ENCODE assay signal across 25 cellular contexts in the genomic region with DNA sequence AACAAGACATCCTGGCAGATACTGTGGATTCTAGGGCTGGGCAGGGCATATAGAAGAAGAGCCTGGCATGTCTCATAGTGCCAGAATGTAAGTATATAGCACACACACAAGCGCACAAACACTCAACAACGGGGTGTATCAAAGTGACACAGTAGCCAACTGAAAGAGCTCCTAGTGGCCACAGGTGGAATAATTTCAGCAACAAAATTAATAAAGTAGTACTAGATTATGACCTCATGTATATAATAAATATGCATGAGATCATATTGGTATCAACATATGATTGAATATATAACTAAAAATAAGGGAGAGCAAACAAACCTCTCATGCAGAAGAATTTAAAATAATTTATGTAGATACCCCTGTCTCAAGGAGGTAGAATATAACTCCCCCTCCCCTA.
DNase-seq lines count a peak whose midpoint lies in the region; ATAC-seq and TF ChIP-seq lines count a peak whose summit lies in the region.
"Had no signal": no experiment of that assay in that cellular context is flagged by ENCODE, and none has a peak within 500 bp of the region (broad histone marks: within the 10 kb centered on the region; RNA-seq: fewer than 3 reads in every experiment).

No MANE protein-coding gene starts in this region.

- H3K27me3 Mint-ChIP-seq in HFFc6 (ENCODE audit: insufficient read depth) (peaks cover 16% of the 10 kb centered on the region), WTC11 (ENCODE audit: low read depth) (no peaks in the 10 kb centered on the region; the same call in 1 of the 2 replicates), mesothelial cell of epicardium (ENCODE audit: low read depth) (peaks cover 7% of the 10 kb centered on the region)
- H3K27me3 Mint-ChIP-seq: T-helper 17 cell had no signal

- peak; percentile 51 for TF ChIP-seq CTCF in C4-2B (conservative IDR thresholded peaks at IDR 0.05)
- TF ChIP-seq CTCF in HFFc6 (IDR thresholded peaks at IDR 0.05), result peak; percentile 66
- 0 out of 2 replicates have a peak, but pooled peaks have one; percentile 15 for TF ChIP-seq CTCF in WTC11 (IDR thresholded peaks at IDR 0.05)
- TF ChIP-seq CTCF in mesothelial cell of epicardium (IDR thresholded peaks at IDR 0.05; ENCODE audit: unreplicated experiment), result peak; percentile 47
- TF ChIP-seq CTCF in mammary epithelial cell (conservative IDR thresholded peaks at IDR 0.05 in 1 of 2, IDR thresholded peaks at IDR 0.05 in 1 of 2; ENCODE audit: extremely low read depth in 1 of 2, insufficient read depth in 1 of 2, low read depth in 1 of 2, low read length in 2 of 2), result no peak

- no peaks in the 10 kb centered on the region for H3K27me3 ChIP-seq in mammary epithelial cell (ENCODE audit: insufficient read depth, low read length)
- H3K27me3 ChIP-seq: sigmoid colon, SJCRH30, suprapubic skin had no signal

- H3K9me3 Mint-ChIP-seq in HFFc6 (peaks cover 5% of the 10 kb centered on the region; the same call in 1 of the 2 replicates), WTC11 (peaks cover 34% of the 10 kb centered on the region), mesothelial cell of epicardium (peaks cover 23% of the 10 kb centered on the region)

- no peaks in the 10 kb centered on the region for H4K20me1 ChIP-seq in mammary epithelial cell (ENCODE audit: insufficient read depth, low read length)

- H2AFZ ChIP-seq in mammary epithelial cell (ENCODE audit: low read depth, low read length), result no peak overlapping the region
- H2AFZ ChIP-seq: parathyroid adenoma had no signal

- in situ Hi-C loops in mammary epithelial cell (cut with MboI; ENCODE audit: low sequenced_read_pairs in 2 of 2), result no loop called here

- H3K9me3 ChIP-seq in mammary epithelial cell (replicated peaks; ENCODE audit: insufficient read depth, low read length), result peaks cover 13% of the 10 kb centered on the region
- H3K9me3 ChIP-seq: sigmoid colon, SJCRH30, suprapubic skin had no signal

- intact Hi-C loops in mammary epithelial cell (cut with micrococcal nuclease), result no loop called here

- H3K4me1 ChIP-seq in mammary epithelial cell (ENCODE audit: insufficient read depth, low read length), result no peaks in the 10 kb centered on the region
- H3K4me1 ChIP-seq: parathyroid adenoma, SJCRH30 had no signal

- H3K4me2 ChIP-seq in mammary epithelial cell (ENCODE audit: insufficient read depth, low read depth, low read length), result no peak overlapping the region

- dilution Hi-C loops in mammary epithelial cell (cut with HindIII; ENCODE audit: low sequenced_read_pairs), result no loop called here

- no peak for ATAC-seq in WTC11
- ATAC-seq in GM21360 (IDR thresholded peaks at IDR 0.05; ENCODE audit: unreplicated experiment), result no peak
- ATAC-seq: CD8-positive, alpha-beta T cell; naive thymus-derived CD8-positive, alpha-beta T cell; T-helper 17 cell had no signal

- H3K36me3 ChIP-seq in mammary epithelial cell (ENCODE audit: insufficient read depth, low read length), result no peaks in the 10 kb centered on the region
- H3K36me3 ChIP-seq: sigmoid colon, SJCRH30, suprapubic skin, WERI-Rb-1 had no signal

- H3K27ac Mint-ChIP-seq in HFFc6 (no peak overlapping the region), WTC11 (no peak overlapping the region), mesothelial cell of epicardium (no peak overlapping the region)
- H3K27ac Mint-ChIP-seq: CD8-positive, alpha-beta T cell; naive thymus-derived CD8-positive, alpha-beta T cell; T-helper 17 cell had no signal

- H3K36me3 Mint-ChIP-seq in HFFc6 (ENCODE audit: low read depth), result peaks cover 5% of the 10 kb centered on the region
- peaks cover 5% of the 10 kb centered on the region for H3K36me3 Mint-ChIP-seq in WTC11
- no peaks in the 10 kb centered on the region for H3K36me3 Mint-ChIP-seq in mesothelial cell of epicardium
- H3K36me3 Mint-ChIP-seq: CD8-positive, alpha-beta T cell had no signal

- H3K4me3 ChIP-seq in mammary epithelial cell (replicated peaks in 1 of 3; ENCODE audit: insufficient read depth in 1 of 3, low read depth in 2 of 3, low read length in 3 of 3), result no peak overlapping the region
- H3K4me3 ChIP-seq: dorsolateral prefrontal cortex, sigmoid colon, SJCRH30, suprapubic skin had no signal

- H3K4me3 Mint-ChIP-seq in HFFc6, result no peak overlapping the region
- H3K4me3 Mint-ChIP-seq in WTC11, result no peak overlapping the region
- H3K4me3 Mint-ChIP-seq in mesothelial cell of epicardium, result no peak overlapping the region
- H3K4me3 Mint-ChIP-seq: CD8-positive, alpha-beta T cell; naive thymus-derived CD8-positive, alpha-beta T cell; T-helper 17 cell had no signal

- peaks cover 5% of the 10 kb centered on the region for H3K4me1 Mint-ChIP-seq in HFFc6 (ENCODE audit: low read depth)
- H3K4me1 Mint-ChIP-seq in WTC11, result no peaks in the 10 kb centered on the region
- H3K4me1 Mint-ChIP-seq in mesothelial cell of epicardium, result no peaks in the 10 kb centered on the region
- H3K4me1 Mint-ChIP-seq: naive thymus-derived CD8-positive, alpha-beta T cell; T-helper 17 cell had no signal

- H3K79me2 ChIP-seq in mammary epithelial cell (ENCODE audit: insufficient read depth, low read length), result no peaks in the 10 kb centered on the region
- H3K79me2 ChIP-seq: parathyroid adenoma had no signal

- H3K9ac ChIP-seq in mammary epithelial cell (ENCODE audit: insufficient read depth, low read length), result no peak overlapping the region
- H3K9ac ChIP-seq: parathyroid adenoma had no signal

- POLR2A ChIA-PET in WTC11 (lab: Charles Lee), result no interaction called here

- DNase-seq in HFFc6, result no peak
- no peak for DNase-seq in WTC11 (ENCODE audit: low spot score)
- DNase-seq in mesothelial cell of epicardium (ENCODE audit: low spot score in 2 of 2, unreplicated experiment in 2 of 2), result no peak
- no peak for DNase-seq in SKM-1 (lab: John Stamatoyannopoulos, UW; ENCODE audit: unreplicated experiment)
- DNase-seq in mammary epithelial cell, result no peak
- DNase-seq in ureter (ENCODE audit: low spot score), result no peak
- DNase-seq: activated CD4-positive, alpha-beta T cell treated with anti-CD3 and anti-CD28 coated beads, Interleukin-2, amount 50 U/mL, for 4 hours; activated naive CD4-positive, alpha-beta T cell; amniotic stem cell; caudate nucleus; CD8-positive, alpha-beta T cell; dorsolateral prefrontal cortex; erythroblast; mesenchymal stem cell; naive thymus-derived CD8-positive, alpha-beta T cell; NCI-H1436 treated with DMSO at 0.1 percent for 48 hours; NCI-H748 treated with DMSO at 0.1 percent for 48 hours; sigmoid colon; SJCRH30; T-helper 17 cell; WERI-Rb-1 had no signal

- 55% methylated on average over 2 of the region's 2 CpGs for WGBS in mammary epithelial cell (ENCODE audit: low coverage, missing lambda C conversion rate)

- no TSS peak for BruUV-seq in mammary epithelial cell (replicated peaks; lab: Mats Ljungman, UMichigan)

- no peak overlapping the region for H3K27ac ChIP-seq in C4-2B
- H3K27ac ChIP-seq in mammary epithelial cell (ENCODE audit: insufficient read depth, low read depth, low read length), result no peak overlapping the region
- H3K27ac ChIP-seq: dorsolateral prefrontal cortex, parathyroid adenoma, sigmoid colon, SJCRH30, suprapubic skin, WERI-Rb-1 had no signal

- CTCF ChIA-PET in WTC11 (lab: Charles Lee) (interaction anchor here (0.6 to 1.4 kb wide), 8 partner anchors 8 to 603 kb away, joined by 3 to 5 read pairs (median 4); no protein-coding TSS in a partner anchor), mammary epithelial cell (lab: Charles Lee; ENCODE audit: low non-redundant PET) (no interaction called here)

TF ChIP-seq in WTC11, 78 proteins besides CTCF, POLR2A, EP300 and RAD21 (continues in another document):
- TF ChIP-seq ZBTB21 (CRISPR knock-in tag; IDR thresholded peaks at IDR 0.05; ENCODE audit: borderline replicate concordance), result no peak
- TF ChIP-seq, protein P1, sequence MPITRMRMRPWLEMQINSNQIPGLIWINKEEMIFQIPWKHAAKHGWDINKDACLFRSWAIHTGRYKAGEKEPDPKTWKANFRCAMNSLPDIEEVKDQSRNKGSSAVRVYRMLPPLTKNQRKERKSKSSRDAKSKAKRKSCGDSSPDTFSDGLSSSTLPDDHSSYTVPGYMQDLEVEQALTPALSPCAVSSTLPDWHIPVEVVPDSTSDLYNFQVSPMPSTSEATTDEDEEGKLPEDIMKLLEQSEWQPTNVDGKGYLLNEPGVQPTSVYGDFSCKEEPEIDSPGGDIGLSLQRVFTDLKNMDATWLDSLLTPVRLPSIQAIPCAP (CRISPR knock-in tag; IDR thresholded peaks at IDR 0.05), result no peak
- TF ChIP-seq, protein P2, sequence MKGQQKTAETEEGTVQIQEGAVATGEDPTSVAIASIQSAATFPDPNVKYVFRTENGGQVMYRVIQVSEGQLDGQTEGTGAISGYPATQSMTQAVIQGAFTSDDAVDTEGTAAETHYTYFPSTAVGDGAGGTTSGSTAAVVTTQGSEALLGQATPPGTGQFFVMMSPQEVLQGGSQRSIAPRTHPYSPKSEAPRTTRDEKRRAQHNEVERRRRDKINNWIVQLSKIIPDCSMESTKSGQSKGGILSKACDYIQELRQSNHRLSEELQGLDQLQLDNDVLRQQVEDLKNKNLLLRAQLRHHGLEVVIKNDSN (CRISPR knock-in tag; IDR thresholded peaks at IDR 0.05), result no peak
- TF ChIP-seq, protein P3, sequence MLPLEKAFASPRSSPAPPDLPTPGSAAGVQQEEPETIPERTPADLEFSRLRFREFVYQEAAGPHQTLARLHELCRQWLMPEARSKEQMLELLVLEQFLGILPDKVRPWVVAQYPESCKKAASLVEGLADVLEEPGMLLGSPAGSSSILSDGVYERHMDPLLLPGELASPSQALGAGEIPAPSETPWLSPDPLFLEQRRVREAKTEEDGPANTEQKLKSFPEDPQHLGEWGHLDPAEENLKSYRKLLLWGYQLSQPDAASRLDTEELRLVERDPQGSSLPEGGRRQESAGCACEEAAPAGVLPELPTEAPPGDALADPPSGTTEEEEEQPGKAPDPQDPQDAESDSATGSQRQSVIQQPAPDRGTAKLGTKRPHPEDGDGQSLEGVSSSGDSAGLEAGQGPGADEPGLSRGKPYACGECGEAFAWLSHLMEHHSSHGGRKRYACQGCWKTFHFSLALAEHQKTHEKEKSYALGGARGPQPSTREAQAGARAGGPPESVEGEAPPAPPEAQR (CRISPR knock-in tag; IDR thresholded peaks at IDR 0.05), result no peak
- TF ChIP-seq JUN (CRISPR knock-in tag; IDR thresholded peaks at IDR 0.05), result no peak
- TF ChIP-seq, protein P4, sequence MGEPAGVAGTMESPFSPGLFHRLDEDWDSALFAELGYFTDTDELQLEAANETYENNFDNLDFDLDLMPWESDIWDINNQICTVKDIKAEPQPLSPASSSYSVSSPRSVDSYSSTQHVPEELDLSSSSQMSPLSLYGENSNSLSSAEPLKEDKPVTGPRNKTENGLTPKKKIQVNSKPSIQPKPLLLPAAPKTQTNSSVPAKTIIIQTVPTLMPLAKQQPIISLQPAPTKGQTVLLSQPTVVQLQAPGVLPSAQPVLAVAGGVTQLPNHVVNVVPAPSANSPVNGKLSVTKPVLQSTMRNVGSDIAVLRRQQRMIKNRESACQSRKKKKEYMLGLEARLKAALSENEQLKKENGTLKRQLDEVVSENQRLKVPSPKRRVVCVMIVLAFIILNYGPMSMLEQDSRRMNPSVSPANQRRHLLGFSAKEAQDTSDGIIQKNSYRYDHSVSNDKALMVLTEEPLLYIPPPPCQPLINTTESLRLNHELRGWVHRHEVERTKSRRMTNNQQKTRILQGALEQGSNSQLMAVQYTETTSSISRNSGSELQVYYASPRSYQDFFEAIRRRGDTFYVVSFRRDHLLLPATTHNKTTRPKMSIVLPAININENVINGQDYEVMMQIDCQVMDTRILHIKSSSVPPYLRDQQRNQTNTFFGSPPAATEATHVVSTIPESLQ (CRISPR knock-in tag; IDR thresholded peaks at IDR 0.05), result no peak

Comparison
In these comparisons a context has a peak if more than half of its experiments do, and no peak if none do; other contexts are left out.
1. CTCF ChIP-seq: peak in C4-2B (single experiment), HFFc6 (single experiment), WTC11 (single experiment) and mesothelial cell of epicardium (single experiment); none in mammary epithelial cell (0 of 2).